Comparison of ENCODE assay signal across 23 cellular contexts in genomic region chr20:50802289-50802688, GRCh38. TPM values are rescaled to one million over a fixed set of nuclear protein-coding genes. Genes with fewer than 3 reads are reported as not detected.
DNase-seq lines count a peak whose midpoint lies in the region; ATAC-seq and TF ChIP-seq lines count a peak whose summit lies in the region.
"Had no signal": no experiment of that assay in that cellular context is flagged by ENCODE, and none has a peak within 500 bp of the region (broad histone marks: within the 10 kb centered on the region; RNA-seq: fewer than 3 reads in every experiment).

No MANE protein-coding gene starts in this region.

- H2AFZ ChIP-seq in OCI-LY7 (ENCODE audit: low read length) = no peak overlapping the region
- H2AFZ ChIP-seq in neuronal stem cell (ENCODE audit: low read length) = no peak overlapping the region
- H2AFZ ChIP-seq: PC-9 had no signal

- no peak for DNase-seq in activated naive CD8-positive, alpha-beta T cell treated with anti-CD3 and anti-CD28 coated beads, Interleukin-2, amount 50 U/mL, for 24 hours
- DNase-seq in OCI-LY7 (ENCODE audit: low spot score) (no peak), neuronal stem cell (ENCODE audit: low spot score) (no peak), SHP77 (lab: John Stamatoyannopoulos, UW) (no peak)
- DNase-seq: BE2C, DMS153, DND-41, MV-4-11, NCI-H1105 treated with DMSO at 0.1 percent for 48 hours, NCI-H146, NCI-H1930, NCI-H2107, NCI-H524, NCI-H774, PC-9 had no signal

- no peak overlapping the region for H2AK5ac ChIP-seq in neuronal stem cell (ENCODE audit: low read depth, low read length)

- H3K4me3 ChIP-seq in OCI-LY7 (ENCODE audit: low read depth, low read length, poor library complexity, severe bottlenecking) (peak overlapping the region; percentile 61), neuronal stem cell (ENCODE audit: low read length in 2 of 2) (no peak overlapping the region)
- H3K4me3 ChIP-seq: K562, PC-9 had no signal

- no peak overlapping the region for H3K4me3 Mint-ChIP-seq in activated naive CD8-positive, alpha-beta T cell
- no peak overlapping the region for H3K4me3 Mint-ChIP-seq in activated naive CD8-positive, alpha-beta T cell treated with anti-CD3 and anti-CD28 coated beads, Interleukin-2, amount 50 U/mL, for 24 hours

- no peaks in the 10 kb centered on the region for H3K9me2 ChIP-seq in OCI-LY7 (ENCODE audit: insufficient read depth, low read length)

- H4K20me1 ChIP-seq in OCI-LY7 (ENCODE audit: insufficient read depth, low read length) = no peaks in the 10 kb centered on the region

- H2BK12ac ChIP-seq in neuronal stem cell (ENCODE audit: low read length) = no peak overlapping the region

- H3K9me3 ChIP-seq in OCI-LY7 (ENCODE audit: low read length) (no peaks in the 10 kb centered on the region), neuronal stem cell (replicated peaks in 1 of 2; ENCODE audit: control insufficient read depth in 2 of 2, insufficient read depth in 1 of 2, low read depth in 1 of 2, low read length in 2 of 2) (no peaks in the 10 kb centered on the region)
- H3K9me3 ChIP-seq: BE2C had no signal

- H3K36me3 Mint-ChIP-seq in activated naive CD8-positive, alpha-beta T cell = no peaks in the 10 kb centered on the region
- H3K36me3 Mint-ChIP-seq in activated naive CD8-positive, alpha-beta T cell treated with anti-CD3 and anti-CD28 coated beads, Interleukin-2, amount 50 U/mL, for 24 hours (ENCODE audit: low read depth) = no peaks in the 10 kb centered on the region

- H2BK15ac ChIP-seq in neuronal stem cell (ENCODE audit: low read length) = no peak overlapping the region

- H3K4ac ChIP-seq in neuronal stem cell (ENCODE audit: low read length) = no peak overlapping the region

- peaks cover 5% of the 10 kb centered on the region for H3K79me1 ChIP-seq in neuronal stem cell (ENCODE audit: low read depth, low read length)

- H2BK120ac ChIP-seq in neuronal stem cell (ENCODE audit: low read depth, low read length) = no peak overlapping the region

- H3K27me3 ChIP-seq in neuronal stem cell (ENCODE audit: control insufficient read depth in 3 of 3, insufficient read depth in 3 of 3, low read depth in 1 of 3, low read length in 3 of 3) = no peaks in the 10 kb centered on the region
- H3K27me3 ChIP-seq: BE2C had no signal

- BruUV-seq in OCI-LY7 (replicated peaks; lab: Mats Ljungman, UMichigan) = no TSS peak

- TF ChIP-seq CTCF in OCI-LY7 (conservative IDR thresholded peaks at IDR 0.05; ENCODE audit: low read length) = no peak

- no peak overlapping the region for H3K14ac ChIP-seq in neuronal stem cell (ENCODE audit: low read length)

- no peak overlapping the region for H4K91ac ChIP-seq in neuronal stem cell (ENCODE audit: low read depth, low read length, poor library complexity)

- WGBS in neuronal stem cell (ENCODE audit: extremely low coverage in 2 of 2, insufficient read length in 2 of 2, insufficient replicate concordance in 1 of 2), 2 donors = no CpG with 5 or more reads among the region's 8 CpGs

- H3K4me2 ChIP-seq in OCI-LY7 (ENCODE audit: low read length) = peak overlapping the region; percentile 79
- no peak overlapping the region for H3K4me2 ChIP-seq in neuronal stem cell (ENCODE audit: insufficient read depth, low read length, poor library complexity, severe bottlenecking)
- H3K4me2 ChIP-seq: PC-9 had no signal

- no peak overlapping the region for H3K9ac ChIP-seq in neuronal stem cell (ENCODE audit: low read depth, low read length, poor library complexity)

- H3K18ac ChIP-seq in neuronal stem cell (ENCODE audit: low read length) = no peak overlapping the region

- no peak for ATAC-seq in activated naive CD8-positive, alpha-beta T cell treated with anti-CD3 and anti-CD28 coated beads, Interleukin-2, amount 50 U/mL, for 24 hours
- ATAC-seq in GM18511 (IDR thresholded peaks at IDR 0.05; ENCODE audit: unreplicated experiment) = no peak
- no peak for ATAC-seq in HG03159 (IDR thresholded peaks at IDR 0.05; ENCODE audit: unreplicated experiment)
- ATAC-seq in GM18505 (IDR thresholded peaks at IDR 0.05; ENCODE audit: unreplicated experiment) = no peak
- ATAC-seq: HepG2, K562, Right ventricle myocardium inferior had no signal

- no peak for TF ChIP-seq POLR2A in GM18505 (IDR thresholded peaks at IDR 0.05; ENCODE audit: borderline replicate concordance, extremely low read depth, insufficient read depth, insufficient read length)

- H3K23ac ChIP-seq in neuronal stem cell (ENCODE audit: low read depth, low read length, poor library complexity) = peak overlapping the region; percentile 57

- intact Hi-C loops in OCI-LY7 (cut with micrococcal nuclease; ENCODE audit: unreplicated experiment) = loop anchor here (10.0 kb wide), 1 partner anchor 663 kb away; no protein-coding TSS in a partner anchor

- CTCF ChIA-PET in OCI-LY7 (lab: Charles Lee; ENCODE audit: unreplicated experiment) = interaction anchor here (1.4 kb wide), 1 partner anchor 10 kb away, joined by 4 read pairs; no protein-coding TSS in a partner anchor

- peaks cover 49% of the 10 kb centered on the region for H3K36me3 ChIP-seq in OCI-LY7 (ENCODE audit: insufficient read depth, low read length)
- no peaks in the 10 kb centered on the region for H3K36me3 ChIP-seq in neuronal stem cell (replicated peaks in 1 of 2; ENCODE audit: control insufficient read depth in 2 of 2, insufficient read depth in 2 of 2, low read length in 2 of 2)
- H3K36me3 ChIP-seq: BE2C had no signal

- peaks cover 45% of the 10 kb centered on the region for H3K4me1 Mint-ChIP-seq in activated naive CD8-positive, alpha-beta T cell (ENCODE audit: low read depth)
- H3K4me1 Mint-ChIP-seq in activated naive CD8-positive, alpha-beta T cell treated with anti-CD3 and anti-CD28 coated beads, Interleukin-2, amount 50 U/mL, for 24 hours = peaks cover 36% of the 10 kb centered on the region

- H3K27ac ChIP-seq in OCI-LY7 (ENCODE audit: low read depth, low read length, poor library complexity, severe bottlenecking) (peak overlapping the region; percentile 98), neuronal stem cell (replicated peaks; ENCODE audit: low read length) (no peak overlapping the region)
- H3K27ac ChIP-seq: 22Rv1, PC-9 had no signal

- no peaks in the 10 kb centered on the region for H3K9me3 Mint-ChIP-seq in activated naive CD8-positive, alpha-beta T cell (ENCODE audit: low read depth)
- H3K9me3 Mint-ChIP-seq in activated naive CD8-positive, alpha-beta T cell treated with anti-CD3 and anti-CD28 coated beads, Interleukin-2, amount 50 U/mL, for 24 hours = no peaks in the 10 kb centered on the region

- H3K4me1 ChIP-seq in OCI-LY7 (ENCODE audit: insufficient read depth, low read length, poor library complexity, severe bottlenecking) = peaks cover 100% of the 10 kb centered on the region
- no peaks in the 10 kb centered on the region for H3K4me1 ChIP-seq in neuronal stem cell (ENCODE audit: control insufficient read depth in 2 of 2, insufficient read depth in 1 of 2, low read depth in 1 of 2, low read length in 2 of 2)
- H3K4me1 ChIP-seq: BE2C had no signal

- H3K79me2 ChIP-seq in OCI-LY7 (ENCODE audit: insufficient read depth, low read depth, low read length) = peaks cover 97% of the 10 kb centered on the region

- H3K27ac Mint-ChIP-seq in activated naive CD8-positive, alpha-beta T cell = peak overlapping the region; percentile 41
- H3K27ac Mint-ChIP-seq in activated naive CD8-positive, alpha-beta T cell treated with anti-CD3 and anti-CD28 coated beads, Interleukin-2, amount 50 U/mL, for 24 hours = no peak overlapping the region

- POLR2A ChIA-PET in OCI-LY7 (lab: Charles Lee) = interaction anchor here (11.7 kb wide), 1 partner anchor 14 kb away, joined by 230 read pairs; no protein-coding TSS in a partner anchor

- H4K8ac ChIP-seq in neuronal stem cell (ENCODE audit: low read depth, low read length) = no peak overlapping the region

- no peaks in the 10 kb centered on the region for H3K27me3 Mint-ChIP-seq in activated naive CD8-positive, alpha-beta T cell
- H3K27me3 Mint-ChIP-seq in activated naive CD8-positive, alpha-beta T cell treated with anti-CD3 and anti-CD28 coated beads, Interleukin-2, amount 50 U/mL, for 24 hours = no peaks in the 10 kb centered on the region

- H2BK5ac ChIP-seq in neuronal stem cell (ENCODE audit: low read length) = no peak overlapping the region

RNA-seq across cellular contexts. Expression of gene BCAS4, which starts 7.4 kb away (rescaled TPM):
- 128 and 181 TPM in 2 replicates for total RNA-seq in OCI-LY7 (2014; rRNA removed; shearing (Covaris generic))
- 166 and 173 TPM in 2 replicates for total RNA-seq in OCI-LY7 (2022)
- 17.8 TPM for polyA plus RNA-seq in neuronal stem cell (2013, experiment 1 of 2)
- 14.9 TPM for polyA plus RNA-seq in neuronal stem cell (2013, experiment 2 of 2)
